7 cellular contexts compared by ENCODE assay signal in the genomic region with DNA sequence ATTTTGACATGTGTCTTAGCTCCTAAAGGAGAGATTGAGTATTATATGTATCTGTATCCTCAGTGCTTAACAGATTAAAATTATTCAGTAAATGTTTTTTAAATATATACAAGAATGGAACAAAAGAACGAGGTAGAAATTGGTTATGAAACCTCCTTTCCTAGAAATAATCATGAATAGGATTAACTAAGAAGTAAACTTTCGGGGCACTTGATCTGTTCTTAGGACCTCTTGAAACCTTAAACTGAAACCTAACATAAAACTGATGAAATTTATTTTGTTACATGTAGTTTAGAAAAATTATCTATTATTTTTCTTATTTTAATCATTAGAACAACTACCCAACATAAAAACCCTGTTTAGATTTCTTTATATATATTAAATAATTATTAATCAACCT.
"Had no signal": no experiment of that assay in that cellular context is flagged by ENCODE, and none has a peak within 500 bp of the region (broad histone marks: within the 10 kb centered on the region; RNA-seq: fewer than 3 reads in every experiment).

No MANE protein-coding gene starts in this region.

- H3K27ac ChIP-seq: HL-60 had no signal

- H3K36me3 Mint-ChIP-seq: IgD-negative memory B cell had no signal

- H3K4me3 ChIP-seq: K562 had no signal

- H3K27ac Mint-ChIP-seq: IgD-negative memory B cell had no signal

- ATAC-seq: HepG2, K562 had no signal

- H3K4me1 Mint-ChIP-seq: IgD-negative memory B cell had no signal

- H3K4me3 Mint-ChIP-seq: IgD-negative memory B cell had no signal

- DNase-seq: IMR-90, KBM-7, KG1 had no signal
